8 cellular contexts compared by ENCODE assay signal in the genomic region with DNA sequence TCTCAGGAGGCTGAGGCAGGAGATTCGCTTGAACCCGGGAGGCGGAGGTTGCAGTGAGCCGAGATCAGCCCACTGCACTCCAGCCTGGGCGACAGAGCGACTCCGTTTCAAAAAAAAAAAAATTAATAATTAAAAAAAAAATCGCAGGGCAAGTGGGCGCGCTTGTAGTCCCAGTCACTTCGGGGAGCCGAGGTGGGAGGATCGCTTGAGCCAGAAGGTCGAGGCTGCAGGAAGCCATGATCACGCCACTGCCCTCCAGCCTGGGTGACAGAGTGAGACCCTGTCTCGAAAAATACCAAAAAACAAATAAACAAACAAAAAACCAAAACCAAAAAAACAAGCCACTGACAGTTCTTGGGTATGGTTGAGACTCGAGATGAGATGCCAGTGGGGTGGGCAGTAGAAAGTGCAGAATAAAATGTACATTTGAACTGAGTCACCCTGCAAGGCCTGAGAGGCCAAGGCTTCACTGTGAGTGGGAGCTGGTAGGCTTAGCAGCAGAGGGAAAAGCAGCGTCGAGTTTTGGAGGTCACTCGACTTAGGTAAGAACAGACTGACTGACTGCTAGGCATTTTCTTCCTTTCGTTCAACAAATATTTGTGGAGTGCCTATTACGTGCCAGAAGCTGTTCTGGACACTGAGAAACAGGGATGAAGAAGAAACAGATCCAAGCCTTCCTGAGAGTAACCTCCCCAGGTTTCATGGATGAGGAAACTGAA. TPM values are rescaled to one million over a fixed set of nuclear protein-coding genes. Genes with fewer than 3 reads are reported as not detected.
DNase-seq lines count a peak whose midpoint lies in the region; ATAC-seq, FAIRE-seq and TF ChIP-seq lines count a peak whose summit lies in the region.

No MANE protein-coding gene starts in this region.

- H3K27me3 ChIP-seq in GM23248 (replicated peaks; ENCODE audit: insufficient read depth), result no peaks in the 10 kb centered on the region
- H3K27me3 ChIP-seq in foreskin keratinocyte, result no peaks in the 10 kb centered on the region
- H3K27me3 ChIP-seq in skeletal muscle tissue (ENCODE audit: control insufficient read depth in 3 of 3, insufficient read depth in 3 of 3, low read length in 3 of 3), result no peaks in the 10 kb centered on the region

- H3K9me2 ChIP-seq in GM23248 (ENCODE audit: insufficient read depth), result no peaks in the 10 kb centered on the region

- peak overlapping the region; percentile 60 for H3K27ac Mint-ChIP-seq in WTC11

- H3K36me3 ChIP-seq in GM23248 (ENCODE audit: low read depth) (peaks cover 31% of the 10 kb centered on the region), skeletal muscle tissue (ENCODE audit: control insufficient read depth in 3 of 3, insufficient read depth in 3 of 3, low read length in 3 of 3) (peaks cover 18 to 25% (median 18%) of the 10 kb centered on the region in 3 donors)

- H3K4me3 Mint-ChIP-seq in WTC11, result peak overlapping the region; percentile 98

- H3K4me2 ChIP-seq in A549, result peak overlapping the region; percentile 90
- peak overlapping the region; percentile 64 for H3K4me2 ChIP-seq in GM23248 (ENCODE audit: unreplicated experiment)

- no peak for TF ChIP-seq POLR2A in A549 (IDR thresholded peaks at IDR 0.05; ENCODE audit: low read length)

- H3K9ac ChIP-seq in GM23248, result peak overlapping the region; percentile 100
- H3K9ac ChIP-seq in skeletal muscle tissue (ENCODE audit: low read depth in 1 of 3, low read length in 3 of 3), result peak overlapping the region; percentile 70 to 99 (median 98)

- H3K9me3 Mint-ChIP-seq in WTC11, result no peaks in the 10 kb centered on the region

- peaks cover 24% of the 10 kb centered on the region for H4K20me1 ChIP-seq in GM23248 (ENCODE audit: insufficient read depth)

- H3K9me3 ChIP-seq in A549 (no peaks in the 10 kb centered on the region), GM23248 (ENCODE audit: low read depth) (no peaks in the 10 kb centered on the region), skeletal muscle tissue (ENCODE audit: control insufficient read depth in 3 of 3, low read length in 3 of 3) (no peaks in the 10 kb centered on the region)

- H3K4me1 Mint-ChIP-seq in WTC11, result peaks cover 23% of the 10 kb centered on the region

- no peak for TF ChIP-seq EP300 in A549 (IDR thresholded peaks at IDR 0.05)

- POLR2A ChIA-PET in A549 (lab: Yijun Ruan, JAX) (interaction anchor here (0.6 to 4.9 kb wide), 22 partner anchors 10 to 465 kb away, joined by 3 to 170 read pairs (median 4); a partner anchor contains a TSS), WTC11 (lab: Charles Lee) (interaction anchor here (1.3 to 2.2 kb wide), 2 partner anchors 14 to 16 kb away, joined by 3 to 8 read pairs; no protein-coding TSS in a partner anchor)

- peaks cover 68% of the 10 kb centered on the region for H3K4me1 ChIP-seq in A549
- peaks cover 40% of the 10 kb centered on the region for H3K4me1 ChIP-seq in GM23248 (ENCODE audit: insufficient read depth)
- H3K4me1 ChIP-seq in foreskin keratinocyte, result no peaks in the 10 kb centered on the region
- H3K4me1 ChIP-seq in skeletal muscle tissue (ENCODE audit: control insufficient read depth in 3 of 3, insufficient read depth in 3 of 3, low read length in 3 of 3), result peaks cover 20 to 38% (median 21%) of the 10 kb centered on the region in 3 donors

- FAIRE-seq in A549 (lab: Jason Lieb, UNC), result no peak

- peaks cover 48% of the 10 kb centered on the region for H3K79me2 ChIP-seq in GM23248 (ENCODE audit: insufficient read depth)

- H3F3A ChIP-seq in GM23248 (ENCODE audit: insufficient read depth), result peaks cover 63% of the 10 kb centered on the region

- H3K4me3 ChIP-seq in A549, result peak overlapping the region; percentile 97; the same call in 2 of the 3 replicates
- H3K4me3 ChIP-seq in GM23248, result peak overlapping the region; percentile 46
- H3K4me3 ChIP-seq in skeletal muscle tissue (ENCODE audit: low read length in 3 of 3), result peak overlapping the region; percentile 52 to 85 (median 77)

- WGBS in A549 (ENCODE audit: missing lambda C conversion rate), result 62% methylated on average over 22 of the region's 22 CpGs
- 64 to 65% methylated on average over 22 of the region's 22 CpGs for WGBS in GM23248 (ENCODE audit: low coverage in 1 of 2, low lambda C conversion rate in 2 of 2, missing lambda C conversion rate in 2 of 2), 2 experiments

- H3K36me3 Mint-ChIP-seq in WTC11, result peaks cover 28% of the 10 kb centered on the region

- peaks cover 9% of the 10 kb centered on the region for H3K27me3 Mint-ChIP-seq in WTC11 (ENCODE audit: low read depth)

- CTCF ChIA-PET in A549 (lab: Yijun Ruan, JAX) (interaction anchor here (1.2 to 4.2 kb wide), 2 partner anchors 10 to 15 kb away, joined by 4 to 18 read pairs; no protein-coding TSS in a partner anchor), WTC11 (lab: Charles Lee) (interaction anchor here (0.8 to 2.9 kb wide), 4 partner anchors 17 to 328 kb away, joined by 3 to 22 read pairs (median 4); no protein-coding TSS in a partner anchor)

- no peak for TF ChIP-seq CTCF in A549 (IDR thresholded peaks at IDR 0.05)
- TF ChIP-seq CTCF in WTC11 (IDR thresholded peaks at IDR 0.05), result no peak
- TF ChIP-seq CTCF in foreskin keratinocyte (conservative IDR thresholded peaks at IDR 0.05), result no peak

- peak in 1 of 2 experiments; percentile 24 for DNase-seq in A549 (ENCODE audit: low read depth in 1 of 2, low spot score in 1 of 2)
- no peak for DNase-seq in GM23248
- DNase-seq in WTC11 (ENCODE audit: low spot score), result no peak
- no peak for DNase-seq in foreskin keratinocyte
- no peak for DNase-seq in effector CD8-positive, alpha-beta T cell (lab: John Stamatoyannopoulos, UW)
- no peak for DNase-seq in HT-29 (ENCODE audit: low spot score)

- H3K27ac ChIP-seq in A549 (peak overlapping the region; percentile 95 to 97), GM23248 (peak overlapping the region; percentile 97), foreskin keratinocyte (peak overlapping the region; percentile 41), skeletal muscle tissue (ENCODE audit: low read depth, low read length) (peak overlapping the region; percentile 99)

- ATAC-seq in A549 (peak; percentile 31 to 45), WTC11 (no peak), foreskin keratinocyte (no peak), GM18870 (IDR thresholded peaks at IDR 0.05; ENCODE audit: unreplicated experiment) (no peak)

- peak overlapping the region; percentile 56 for H2AFZ ChIP-seq in GM23248

- TF ChIP-seq RAD21 in A549 (conservative IDR thresholded peaks at IDR 0.05 in 1 of 2, IDR thresholded peaks at IDR 0.05 in 1 of 2), result no peak

- in situ Hi-C loops in GM23248 (cut with MboI), result loop anchor here (5.0 kb wide), 1 partner anchor 41 kb away; no protein-coding TSS in a partner anchor

TF ChIP-seq in A549, 52 proteins besides CTCF, POLR2A, EP300 and RAD21 (continues in another document):
- TF ChIP-seq EHF (CRISPR knock-in tag; IDR thresholded peaks at IDR 0.05) (peak; percentile 87; the same call in 1 of the 2 replicates), HOXB13 (CRISPR knock-in tag; IDR thresholded peaks at IDR 0.05; ENCODE audit: low read depth) (peak; percentile 86), ZNF302 (CRISPR knock-in tag; IDR thresholded peaks at IDR 0.05) (peak; percentile 69; the same call in 1 of the 2 replicates), FOSL2 (IDR thresholded peaks at IDR 0.05) (no peak), FOSL2 (CRISPR knock-in tag; IDR thresholded peaks at IDR 0.05) (peak; percentile 19; the same call in 1 of the 2 replicates)

TF ChIP-seq in WTC11, 78 proteins besides CTCF, POLR2A, EP300 and RAD21:
- TF ChIP-seq, protein P1, sequence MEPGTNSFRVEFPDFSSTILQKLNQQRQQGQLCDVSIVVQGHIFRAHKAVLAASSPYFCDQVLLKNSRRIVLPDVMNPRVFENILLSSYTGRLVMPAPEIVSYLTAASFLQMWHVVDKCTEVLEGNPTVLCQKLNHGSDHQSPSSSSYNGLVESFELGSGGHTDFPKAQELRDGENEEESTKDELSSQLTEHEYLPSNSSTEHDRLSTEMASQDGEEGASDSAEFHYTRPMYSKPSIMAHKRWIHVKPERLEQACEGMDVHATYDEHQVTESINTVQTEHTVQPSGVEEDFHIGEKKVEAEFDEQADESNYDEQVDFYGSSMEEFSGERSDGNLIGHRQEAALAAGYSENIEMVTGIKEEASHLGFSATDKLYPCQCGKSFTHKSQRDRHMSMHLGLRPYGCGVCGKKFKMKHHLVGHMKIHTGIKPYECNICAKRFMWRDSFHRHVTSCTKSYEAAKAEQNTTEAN (CRISPR knock-in tag; IDR thresholded peaks at IDR 0.05), result no peak
- no peak for TF ChIP-seq ZNF121 (CRISPR knock-in tag; IDR thresholded peaks at IDR 0.05)

RNA-seq across cellular contexts. Expression of a gene that starts 0.6 kb away (rescaled TPM):
- polyA plus RNA-seq in A549 (2011; rRNA removed), result 1,975 and 2,571 TPM in 2 replicates
- 906 and 930 TPM in 2 replicates for polyA plus RNA-seq in A549 (2012; cell fraction: cytosol; rRNA removed)
- polyA plus RNA-seq in A549 (2012; cell fraction: nucleus; rRNA removed), result 720 and 982 TPM in 2 replicates
- polyA plus RNA-seq in A549 (2017; fragmentation: RNase III; extraction: RNeasy Plus Mini Kit Qiagen cat#74134 plus additional on column Dnase treatment), result 4,094 to 4,418 TPM (median 4,099 TPM) in 3 replicates
- polyA minus RNA-seq in A549 (2011; rRNA and poly(A)+ RNA removed), result 1,290 and 1,306 TPM in 2 replicates
- 2,432 and 2,912 TPM in 2 replicates for total RNA-seq in GM23248 (2014; rRNA removed; shearing (Covaris generic))
- polyA plus RNA-seq in GM23248 (2016; fragmentation: Nextera tagmentation; extraction: Ambion mirVana), result 5,221 and 5,406 TPM in 2 replicates
- 644 to 1,009 TPM (median 1,007 TPM) in 3 replicates for total RNA-seq in WTC11 (2021)
- 682 and 762 TPM in 2 replicates for total RNA-seq in foreskin keratinocyte
- polyA plus RNA-seq in foreskin keratinocyte, result 706 and 907 TPM in 2 replicates
- 390 TPM for total RNA-seq in skeletal muscle tissue
- 295 and 327 TPM in 2 replicates for total RNA-seq in HT-29 (2014; rRNA removed; shearing (Covaris generic))

RNA-seq across cellular contexts. Expression of a gene that starts 18.4 kb away (rescaled TPM):
- polyA plus RNA-seq in A549 (2011; rRNA removed) (0.23 and 0.30 TPM in 2 replicates), A549 (2017; fragmentation: RNase III; extraction: RNeasy Plus Mini Kit Qiagen cat#74134 plus additional on column Dnase treatment) (0.12 to 0.17 TPM (median 0.15 TPM) in 3 replicates), GM23248 (2016; fragmentation: Nextera tagmentation; extraction: Ambion mirVana) (0.23 TPM in 1 of 2 replicates, not detected in the other), foreskin keratinocyte (1.2 TPM in 1 of 2 replicates, not detected in the other)
- 0.05 and 0.09 TPM in 2 replicates for polyA plus RNA-seq in A549 (2012; cell fraction: cytosol; rRNA removed)
- polyA plus RNA-seq in A549 (2012; cell fraction: nucleus; rRNA removed), result not detected in 2 replicates
- polyA minus RNA-seq in A549 (2011; rRNA and poly(A)+ RNA removed), result 0.29 TPM in 1 of 2 replicates, not detected in the other
- not detected in 2 replicates for total RNA-seq in GM23248 (2014; rRNA removed; shearing (Covaris generic))
- total RNA-seq in WTC11 (2021) (0.27 TPM in 1 of 3 replicates, not detected in the others), foreskin keratinocyte (1.4 TPM in 1 of 2 replicates, not detected in the other), skeletal muscle tissue (not detected)
- not detected in 2 replicates for total RNA-seq in HT-29 (2014; rRNA removed; shearing (Covaris generic))

Comparison
In these comparisons a context has a peak if more than half of its experiments do, and no peak if none do; other contexts are left out.
1. ATAC-seq: peak in A549 (2 of 2); none in WTC11 (single experiment), foreskin keratinocyte (single experiment) and GM18870 (single experiment).
2. H3K27ac ChIP-seq: peak in every context shown above with its lines; median percentile 99 in skeletal muscle tissue; 97 in GM23248; 96 in A549; 41 in foreskin keratinocyte.
3. H3K4me3 ChIP-seq: peak in every context shown above with its lines; median percentile 97 in A549; 77 in skeletal muscle tissue; 46 in GM23248.